ENCODE assay signal across 8 cellular contexts in genomic region chr20:45436732-45437485, GRCh38. TPM values are rescaled to one million over a fixed set of nuclear protein-coding genes. Genes with fewer than 3 reads are reported as not detected.
DNase-seq lines count a peak whose midpoint lies in the region; ATAC-seq and TF ChIP-seq lines count a peak whose summit lies in the region.

No MANE protein-coding gene starts in this region.

- peaks cover 7% of the 10 kb centered on the region for H3K27me3 Mint-ChIP-seq in activated naive CD4-positive, alpha-beta T cell treated with anti-CD3 and anti-CD28 coated beads, Interleukin-2, amount 10 ng/mL, durations not matched to agents 7 days and 5 days

- CTCF ChIA-PET in activated naive CD4-positive, alpha-beta T cell treated with anti-CD3 and anti-CD28 coated beads, Interleukin-2, amount 10 ng/mL, durations not matched to agents 7 days and 5 days (lab: Charles Lee): interaction anchor here (0.5 to 13.6 kb wide), 28 partner anchors 9 to 362 kb away, joined by 3 to 382 read pairs (median 6); partner anchors contain the start of genes PIGT, SDC4 and SYS1

- H3K27ac ChIP-seq in SJSA1: 0 out of 2 replicates have a peak overlapping the region, but pooled peaks have one; percentile 9

- peak; percentile 73 for ATAC-seq in GM21576 (IDR thresholded peaks at IDR 0.05; ENCODE audit: unreplicated experiment)

- peaks cover 8% of the 10 kb centered on the region for H3K36me3 Mint-ChIP-seq in activated naive CD4-positive, alpha-beta T cell treated with anti-CD3 and anti-CD28 coated beads, Interleukin-2, amount 10 ng/mL, durations not matched to agents 7 days and 5 days

- no peaks in the 10 kb centered on the region for H3K4me1 ChIP-seq in SJSA1 (replicated peaks)

- no peaks in the 10 kb centered on the region for H3K9me3 Mint-ChIP-seq in activated naive CD4-positive, alpha-beta T cell treated with anti-CD3 and anti-CD28 coated beads, Interleukin-2, amount 10 ng/mL, durations not matched to agents 7 days and 5 days

- peak overlapping the region; percentile 73 for H3K4me3 Mint-ChIP-seq in activated naive CD4-positive, alpha-beta T cell treated with anti-CD3 and anti-CD28 coated beads, Interleukin-2, amount 10 ng/mL, durations not matched to agents 7 days and 5 days

- H3K4me3 ChIP-seq in LNCaP clone FGC (ENCODE audit: low read depth, low read length): peak overlapping the region; percentile 59
- peak overlapping the region; percentile 47 for H3K4me3 ChIP-seq in SJSA1

- no peaks in the 10 kb centered on the region for H3K36me3 ChIP-seq in SJSA1

- DNase-seq in DMS 273 (lab: John Stamatoyannopoulos, UW; ENCODE audit: unreplicated experiment) (peak; percentile 90), LNCaP clone FGC (ENCODE audit: low read depth) (no peak), SJSA1 (ENCODE audit: low read depth in 1 of 2, low spot score in 2 of 2) (peak; percentile 79 to 91), glomerular endothelial cell (ENCODE audit: extremely low read depth, low read depth, low spot score) (peak; percentile 47), occipital lobe (lab: John Stamatoyannopoulos, UW) (peak; percentile 83), superior temporal gyrus (ENCODE audit: extremely low spot score) (peak; percentile 97)
- DNase-seq in activated naive CD4-positive, alpha-beta T cell treated with anti-CD3 and anti-CD28 coated beads, Interleukin-2, amount 10 ng/mL, durations not matched to agents 7 days and 5 days: peak; percentile 90

- H3K4me1 Mint-ChIP-seq in activated naive CD4-positive, alpha-beta T cell treated with anti-CD3 and anti-CD28 coated beads, Interleukin-2, amount 10 ng/mL, durations not matched to agents 7 days and 5 days: peaks cover 28% of the 10 kb centered on the region

- H3K9me3 ChIP-seq in SJSA1 (replicated peaks): no peaks in the 10 kb centered on the region

- TF ChIP-seq CTCF in LNCaP clone FGC (IDR thresholded peaks at IDR 0.05; ENCODE audit: control insufficient read depth, extremely low read depth, insufficient read depth): peak; percentile 94

- H3K27ac Mint-ChIP-seq in activated naive CD4-positive, alpha-beta T cell treated with anti-CD3 and anti-CD28 coated beads, Interleukin-2, amount 10 ng/mL, durations not matched to agents 7 days and 5 days: no peak overlapping the region

- H3K27me3 ChIP-seq in SJSA1 (replicated peaks): no peaks in the 10 kb centered on the region

RNA-seq across cellular contexts. Expression of gene PIGT, which starts 21.0 kb away (rescaled TPM):
- total RNA-seq in SJSA1 (2014; rRNA removed; shearing (Covaris generic)): 73.1 and 93.1 TPM in 2 replicates
- total RNA-seq in glomerular endothelial cell: 91.1 and 130 TPM in 2 replicates
- 12.0 TPM for total RNA-seq in occipital lobe

RNA-seq across cellular contexts. Expression of gene DBNDD2, which starts 28.8 kb away (rescaled TPM):
- 0.13 and 0.47 TPM in 2 replicates for total RNA-seq in SJSA1 (2014; rRNA removed; shearing (Covaris generic))
- total RNA-seq in glomerular endothelial cell (21.7 and 25.0 TPM in 2 replicates), occipital lobe (5.9 TPM)

RNA-seq across cellular contexts. Expression of gene WFDC2, which starts 32.6 kb away (rescaled TPM):
- not detected in 2 replicates for total RNA-seq in SJSA1 (2014; rRNA removed; shearing (Covaris generic))
- total RNA-seq in glomerular endothelial cell (0.44 TPM in 1 of 2 replicates, not detected in the other), occipital lobe (3.4 TPM)

RNA-seq across cellular contexts. Expression of gene TP53TG5, which starts 58.8 kb away (rescaled TPM):
- not detected in 2 replicates for total RNA-seq in SJSA1 (2014; rRNA removed; shearing (Covaris generic))
- total RNA-seq in glomerular endothelial cell: not detected in 2 replicates
- total RNA-seq in occipital lobe: not detected
